20 cellular contexts compared by ENCODE assay signal in the genomic region with DNA sequence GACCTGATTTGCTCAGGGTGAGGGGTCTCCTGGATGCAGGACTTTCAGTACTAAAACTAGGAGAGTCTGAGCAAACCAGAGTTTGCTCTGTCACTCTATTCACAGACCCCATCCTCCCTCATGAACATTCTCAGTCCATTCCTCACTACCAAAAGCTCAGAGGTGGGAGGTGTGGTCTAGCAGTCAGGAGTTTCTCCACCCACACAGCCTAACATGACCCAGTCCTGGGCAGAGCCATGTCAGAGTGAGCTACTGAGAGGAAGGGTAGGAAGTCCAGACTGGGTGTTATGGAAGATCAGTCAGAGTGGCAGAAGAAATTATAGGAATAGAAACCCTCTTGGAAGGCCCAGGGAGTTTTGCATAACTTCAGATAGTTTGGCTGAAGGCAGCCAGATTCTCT.
A peak's percentile ranks its signal among the peaks of the same experiment; 100 is the strongest.
DNase-seq lines count a peak whose midpoint lies in the region; ATAC-seq and TF ChIP-seq lines count a peak whose summit lies in the region.
"Had no signal": no experiment of that assay in that cellular context is flagged by ENCODE, and none has a peak within 500 bp of the region (broad histone marks: within the 10 kb centered on the region; RNA-seq: fewer than 3 reads in every experiment).

No MANE protein-coding gene starts in this region.

- no peak overlapping the region for H3K4me3 ChIP-seq in skeletal muscle cell (ENCODE audit: low read depth, low read length)
- H3K4me3 ChIP-seq in effector memory CD4-positive, alpha-beta T cell (ENCODE audit: insufficient read depth, low read depth, low read length, poor library complexity, severe bottlenecking): no peak overlapping the region
- H3K4me3 ChIP-seq: GM23338 had no signal

- CTCF ChIA-PET in activated CD8-positive, alpha-beta memory T cell treated with anti-CD3 and anti-CD28 coated beads, Interleukin-2, amount 10 ng/mL, durations not matched to agents 7 days and 5 days (lab: Charles Lee): no interaction called here

- H3K4me3 Mint-ChIP-seq in activated CD8-positive, alpha-beta memory T cell treated with anti-CD3 and anti-CD28 coated beads, Interleukin-2, amount 10 ng/mL, durations not matched to agents 7 days and 5 days: no peak overlapping the region
- H3K4me3 Mint-ChIP-seq: CD4-positive, alpha-beta T cell; GM23338 had no signal

- no peaks in the 10 kb centered on the region for H3K9me3 ChIP-seq in effector memory CD4-positive, alpha-beta T cell (ENCODE audit: control insufficient read depth, low read length)

- H3K27ac Mint-ChIP-seq in activated CD8-positive, alpha-beta memory T cell treated with anti-CD3 and anti-CD28 coated beads, Interleukin-2, amount 10 ng/mL, durations not matched to agents 7 days and 5 days: no peak overlapping the region
- H3K27ac Mint-ChIP-seq: CD4-positive, alpha-beta T cell; GM23338 had no signal

- H3K27ac ChIP-seq in effector memory CD4-positive, alpha-beta T cell (ENCODE audit: insufficient read depth, low read length, poor library complexity, severe bottlenecking): no peak overlapping the region

- H3K27me3 ChIP-seq in effector memory CD4-positive, alpha-beta T cell (replicated peaks; ENCODE audit: control insufficient read depth, insufficient read depth, low read length, poor library complexity, severe bottlenecking): no peaks in the 10 kb centered on the region

- ATAC-seq in HG02759 (IDR thresholded peaks at IDR 0.05; ENCODE audit: unreplicated experiment) (peak; percentile 62), SK-N-SH treated with all-trans-retinoic acid at 6 μM for 48 hours (no peak)
- ATAC-seq in activated CD8-positive, alpha-beta memory T cell treated with anti-CD3 and anti-CD28 coated beads, Interleukin-2, amount 10 ng/mL, durations not matched to agents 7 days and 5 days: no peak
- ATAC-seq: GM23338 had no signal

- H3K9me3 Mint-ChIP-seq in activated CD8-positive, alpha-beta memory T cell treated with anti-CD3 and anti-CD28 coated beads, Interleukin-2, amount 10 ng/mL, durations not matched to agents 7 days and 5 days (ENCODE audit: low read depth): no peaks in the 10 kb centered on the region

- H3K36me3 ChIP-seq in effector memory CD4-positive, alpha-beta T cell (ENCODE audit: control insufficient read depth, insufficient read depth, low read length): no peaks in the 10 kb centered on the region

- H3K36me3 Mint-ChIP-seq in activated CD8-positive, alpha-beta memory T cell treated with anti-CD3 and anti-CD28 coated beads, Interleukin-2, amount 10 ng/mL, durations not matched to agents 7 days and 5 days: no peaks in the 10 kb centered on the region

- no peaks in the 10 kb centered on the region for H3K4me1 ChIP-seq in effector memory CD4-positive, alpha-beta T cell (ENCODE audit: control insufficient read depth, insufficient read depth, low read length, poor library complexity, severe bottlenecking)

- peaks cover 4% of the 10 kb centered on the region for H3K27me3 Mint-ChIP-seq in activated CD8-positive, alpha-beta memory T cell treated with anti-CD3 and anti-CD28 coated beads, Interleukin-2, amount 10 ng/mL, durations not matched to agents 7 days and 5 days

- DNase-seq in amniotic epithelial cell (ENCODE audit: low read depth) (peak; percentile 32), kidney tubule cell (ENCODE audit: low spot score) (peak; percentile 14), skeletal muscle cell (ENCODE audit: low read depth) (peak; percentile 4), T-helper 1 cell (no peak)
- DNase-seq in effector memory CD4-positive, alpha-beta T cell: no peak
- DNase-seq in activated CD8-positive, alpha-beta memory T cell treated with anti-CD3 and anti-CD28 coated beads, Interleukin-2, amount 10 ng/mL, durations not matched to agents 7 days and 5 days: no peak
- DNase-seq: Calu3; CD4-positive, alpha-beta T cell; GF-D8; HCEC 1CT; KG1; NCI-H1417 treated with DMSO at 0.1 percent for 48 hours; NCI-H187 treated with DMSO at 0.1 percent for 48 hours; NCI-H2227 treated with DMSO at 0.1 percent for 48 hours; NCI-H524; NCI-H82; SHP77 had no signal

- no peaks in the 10 kb centered on the region for H3K4me1 Mint-ChIP-seq in activated CD8-positive, alpha-beta memory T cell treated with anti-CD3 and anti-CD28 coated beads, Interleukin-2, amount 10 ng/mL, durations not matched to agents 7 days and 5 days
- H3K4me1 Mint-ChIP-seq: GM23338 had no signal

TF ChIP-seq in SK-N-SH treated with all-trans-retinoic acid at 6 μM for 48 hours, 23 proteins besides CTCF, POLR2A, EP300 and RAD21:
- TF ChIP-seq TOX (CRISPR knock-in tag; IDR thresholded peaks at IDR 0.05; ENCODE audit: borderline replicate concordance) (no peak), OSR1 (CRISPR knock-in tag; IDR thresholded peaks at IDR 0.05) (no peak), PPARA (CRISPR knock-in tag; IDR thresholded peaks at IDR 0.05; ENCODE audit: borderline replicate concordance) (no peak), ZFP30 (CRISPR knock-in tag; IDR thresholded peaks at IDR 0.05) (no peak), TCF4 (CRISPR knock-in tag; IDR thresholded peaks at IDR 0.05; ENCODE audit: borderline replicate concordance) (no peak), GLIS3 (CRISPR knock-in tag; IDR thresholded peaks at IDR 0.05) (no peak), ZNF8 (CRISPR knock-in tag; IDR thresholded peaks at IDR 0.05) (no peak)

Comparison
In these comparisons a context has a peak if more than half of its experiments do, and no peak if none do; other contexts are left out.
1. DNase-seq: peak in amniotic epithelial cell (single experiment), kidney tubule cell (single experiment) and skeletal muscle cell (single experiment); none in effector memory CD4-positive, alpha-beta T cell (0 of 3), T-helper 1 cell (0 of 5) and activated CD8-positive, alpha-beta memory T cell treated with anti-CD3 and anti-CD28 coated beads, Interleukin-2, amount 10 ng/mL, durations not matched to agents 7 days and 5 days (single experiment).